1 cellular context compared by ENCODE assay signal in the genomic region with DNA sequence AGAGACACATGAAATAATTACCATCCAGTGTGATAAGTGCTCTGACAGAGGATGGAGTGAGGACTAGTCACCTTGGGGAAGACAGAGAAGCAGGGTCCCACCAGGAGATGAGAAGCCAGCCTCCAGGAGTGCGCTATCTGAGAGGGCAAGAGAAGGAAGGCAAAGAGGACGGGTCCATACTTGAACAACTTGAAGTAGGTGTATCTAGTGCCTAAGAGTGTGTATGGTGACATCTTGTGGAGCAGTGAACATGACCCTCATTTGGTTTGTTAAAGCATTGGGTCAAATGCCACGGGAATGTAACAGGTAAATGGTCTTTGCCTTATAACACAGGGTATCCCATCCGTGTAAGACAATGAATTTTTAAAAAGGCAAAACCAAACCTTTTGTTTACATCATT.
TF ChIP-seq lines count a peak whose summit lies in the region.

No MANE protein-coding gene starts in this region.

TF ChIP-seq in H1, 55 proteins besides CTCF, POLR2A, EP300 and RAD21 (continued from another document):
- no peak for TF ChIP-seq HDAC2 (IDR thresholded peaks at IDR 0.05; ENCODE audit: borderline replicate concordance in 1 of 2, low read depth in 2 of 2, low read length in 2 of 2)
- TF ChIP-seq, protein P1, sequence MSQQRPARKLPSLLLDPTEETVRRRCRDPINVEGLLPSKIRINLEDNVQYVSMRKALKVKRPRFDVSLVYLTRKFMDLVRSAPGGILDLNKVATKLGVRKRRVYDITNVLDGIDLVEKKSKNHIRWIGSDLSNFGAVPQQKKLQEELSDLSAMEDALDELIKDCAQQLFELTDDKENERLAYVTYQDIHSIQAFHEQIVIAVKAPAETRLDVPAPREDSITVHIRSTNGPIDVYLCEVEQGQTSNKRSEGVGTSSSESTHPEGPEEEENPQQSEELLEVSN (IDR thresholded peaks at IDR 0.05) = no peak
- no peak for TF ChIP-seq RNF2 (IDR thresholded peaks at IDR 0.05; ENCODE audit: borderline replicate concordance, low read depth, low read length, missing control alignments, poor library complexity, severe bottlenecking)
- no peak for TF ChIP-seq JUN (IDR thresholded peaks at IDR 0.05; ENCODE audit: low read depth, low read length)
- TF ChIP-seq, protein P2, sequence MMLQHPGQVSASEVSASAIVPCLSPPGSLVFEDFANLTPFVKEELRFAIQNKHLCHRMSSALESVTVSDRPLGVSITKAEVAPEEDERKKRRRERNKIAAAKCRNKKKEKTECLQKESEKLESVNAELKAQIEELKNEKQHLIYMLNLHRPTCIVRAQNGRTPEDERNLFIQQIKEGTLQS (IDR thresholded peaks at IDR 0.05; ENCODE audit: insufficient read depth, low read depth, low read length) = no peak
- no peak for TF ChIP-seq CEBPB (IDR thresholded peaks at IDR 0.05; ENCODE audit: low read depth, low read length)
- no peak for TF ChIP-seq ZNF274 (IDR thresholded peaks at IDR 0.05; ENCODE audit: borderline replicate concordance, extremely low read depth, low read length)
- TF ChIP-seq BCL11A (IDR thresholded peaks at IDR 0.05; ENCODE audit: low read depth in 2 of 2, low read length in 2 of 2) = no peak
- TF ChIP-seq RBBP5 (IDR thresholded peaks at IDR 0.05; ENCODE audit: borderline replicate concordance, low read depth, low read length) = no peak
- TF ChIP-seq JUND (IDR thresholded peaks at IDR 0.05; ENCODE audit: low read length) = no peak
TF ChIP-seq in H1: peak in this region for 0.
